ENCODE assay signal across 33 cellular contexts in the genomic region with DNA sequence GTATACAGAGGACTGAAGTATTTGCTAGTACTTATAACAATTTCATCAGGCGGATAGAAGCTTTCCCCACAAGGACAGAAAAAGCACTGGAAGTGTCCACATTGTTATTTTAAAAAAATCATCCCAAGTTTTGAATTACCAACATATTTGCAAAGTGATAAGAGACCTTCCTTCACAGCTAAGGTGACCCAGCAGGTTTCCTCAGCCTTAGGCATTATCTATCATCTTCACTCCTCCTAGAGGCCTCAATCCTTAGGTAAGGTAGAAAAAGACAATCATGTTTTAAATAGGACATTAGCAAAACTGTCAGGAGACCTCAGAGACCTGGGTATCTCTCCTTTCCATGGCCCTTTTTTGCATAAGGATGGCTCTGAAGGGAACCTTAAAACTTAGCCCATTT.
"Had no signal": no experiment of that assay in that cellular context is flagged by ENCODE, and none has a peak within 500 bp of the region (broad histone marks: within the 10 kb centered on the region; RNA-seq: fewer than 3 reads in every experiment).

No MANE protein-coding gene starts in this region.

- DNase-seq: activated B cell treated with CpG ODN at 0.5 μM for 24 hours; activated CD4-positive, alpha-beta T cell treated with anti-CD3 and anti-CD28 coated beads for 48 hours; activated CD4-positive, alpha-beta T cell treated with anti-CD3 and anti-CD28 coated beads, Interleukin-2, amount 50 U/mL, for 1 hour; activated CD4-positive, alpha-beta T cell treated with anti-CD3 and anti-CD28 coated beads, Interleukin-2, amount 50 U/mL, for 48 hours; activated CD8-positive, alpha-beta memory T cell treated with anti-CD3 and anti-CD28 coated beads for 24 hours; activated CD8-positive, alpha-beta T cell treated with anti-CD3 and anti-CD28 coated beads for 36 hours; activated effector memory CD4-positive, alpha-beta T cell treated with anti-CD3 and anti-CD28 coated beads, Interleukin-2, amount 50 U/mL, for 16 hours; activated naive CD4-positive, alpha-beta T cell treated with anti-CD3 and anti-CD28 coated beads for 36 hours; activated naive CD8-positive, alpha-beta T cell treated with anti-CD3 and anti-CD28 coated beads for 36 hours; activated naive CD8-positive, alpha-beta T cell treated with anti-CD3 and anti-CD28 coated beads, Interleukin-2, amount 50 U/mL, for 24 hours; activated T-cell treated with anti-CD3 and anti-CD28 coated beads, Interleukin-2, amount 50 U/mL, for 4 hours; adrenal gland; amygdala; aorta; body of pancreas; caudate nucleus; cortex of kidney; dermis blood vessel endothelial cell; effector CD4-positive, alpha-beta T cell; effector memory CD8-positive, alpha-beta T cell; esophagus squamous epithelium; foreskin melanocyte; heart left ventricle; T-helper 1 cell; T-helper 17 cell; T1000; WERI-Rb-1 had no signal

- FAIRE-seq: colon, endometrium, endothelial cell of umbilical vein had no signal

- H3K27me3 ChIP-seq: adrenal gland, body of pancreas, gastroesophageal sphincter had no signal

- H3K36me3 ChIP-seq: adrenal gland, esophagus squamous epithelium, gastroesophageal sphincter, heart left ventricle, WERI-Rb-1 had no signal

- ATAC-seq: activated CD4-positive, CD25-positive, alpha-beta regulatory T cell treated with anti-CD3 and anti-CD28 coated beads, Interleukin-2, amount 50 U/mL, for 24 hours; activated CD8-positive, alpha-beta T cell treated with anti-CD3 and anti-CD28 coated beads for 36 hours; activated naive CD8-positive, alpha-beta T cell treated with anti-CD3 and anti-CD28 coated beads, Interleukin-2, amount 50 U/mL, for 24 hours; activated T-cell treated with anti-CD3 and anti-CD28 coated beads, Interleukin-2, amount 50 U/mL, for 4 hours; body of pancreas; effector memory CD8-positive, alpha-beta T cell; gastroesophageal sphincter; heart left ventricle; T-helper 17 cell had no signal

- H3K9me3 ChIP-seq: adrenal gland, body of pancreas, esophagus squamous epithelium, gastroesophageal sphincter, heart left ventricle had no signal

- H3K27ac ChIP-seq: adrenal gland, body of pancreas, epithelial cell of prostate, esophagus squamous epithelium, gastroesophageal sphincter, heart left ventricle, WERI-Rb-1 had no signal

- H3K4me3 ChIP-seq: adrenal gland, body of pancreas, esophagus squamous epithelium, gastroesophageal sphincter, heart left ventricle had no signal
